In genomic region chr15:58448331-58448730, GRCh38 we compare ENCODE assay signal across 15 cellular contexts. TPM values are rescaled to one million over a fixed set of nuclear protein-coding genes. Genes with fewer than 3 reads are reported as not detected.
DNase-seq lines count a peak whose midpoint lies in the region; ATAC-seq, FAIRE-seq and TF ChIP-seq lines count a peak whose summit lies in the region.
"Had no signal": no experiment of that assay in that cellular context is flagged by ENCODE, and none has a peak within 500 bp of the region (broad histone marks: within the 10 kb centered on the region; RNA-seq: fewer than 3 reads in every experiment).

No MANE protein-coding gene starts in this region.

- no peaks in the 10 kb centered on the region for H3K9me3 Mint-ChIP-seq in dendritic cell treated with granulocyte-macrophage colony-stimulating factor and Interleukin-4, amounts not matched to agents 40 ng/mL and 50 ng/mL, for 4 days

- 0 out of 2 replicates have a peak, but pooled peaks cover 4% of the 10 kb centered on the region for H3K36me3 ChIP-seq in BLaER1
- H3K36me3 ChIP-seq in OCI-LY1 (ENCODE audit: insufficient read depth, low read length), result no peaks in the 10 kb centered on the region
- H3K36me3 ChIP-seq in small intestine (ENCODE audit: control insufficient read depth in 2 of 2, insufficient read depth in 2 of 2, low read length in 2 of 2), result no peaks in the 10 kb centered on the region

- H3K9me3 ChIP-seq in BLaER1 (0 out of 2 replicates have a peak, but pooled peaks cover 3% of the 10 kb centered on the region), OCI-LY1 (ENCODE audit: low read length) (no peaks in the 10 kb centered on the region), small intestine (ENCODE audit: control insufficient read depth, low read depth) (no peaks in the 10 kb centered on the region)

- no peak overlapping the region for H3K9ac ChIP-seq in BLaER1
- H3K9ac ChIP-seq in OCI-LY1 (ENCODE audit: low read length), result peak overlapping the region; percentile 30

- H4K20me1 ChIP-seq in BLaER1 (no peaks in the 10 kb centered on the region), OCI-LY1 (ENCODE audit: insufficient read depth, low read length) (no peaks in the 10 kb centered on the region)

- DNase-seq in small intestine (peak; percentile 82), NCI-H2081 treated with DMSO at 0.1 percent for 48 hours (lab: John Stamatoyannopoulos, UW) (no peak)
- no peak for DNase-seq in central memory CD4-positive, alpha-beta T cell
- DNase-seq: COR-L47, EL, H7, NCI-H1930, NCI-H2171 treated with DMSO at 0.1 percent for 48 hours, NCI-H446 treated with DMSO at 0.1 percent for 48 hours, NCI-H774, PC-3 had no signal

- peaks cover 45% of the 10 kb centered on the region for H3K4me1 Mint-ChIP-seq in dendritic cell treated with granulocyte-macrophage colony-stimulating factor and Interleukin-4, amounts not matched to agents 40 ng/mL and 50 ng/mL, for 4 days (ENCODE audit: low read depth)

- intact Hi-C loops in dendritic cell treated with granulocyte-macrophage colony-stimulating factor and Interleukin-4, amounts not matched to agents 40 ng/mL and 50 ng/mL, for 4 days (cut with micrococcal nuclease), result loop anchor here (5.0 kb wide), 1 partner anchor 74 kb away; no protein-coding TSS in a partner anchor

- H3K79me2 ChIP-seq in OCI-LY1 (ENCODE audit: insufficient read depth, low read length), result no peaks in the 10 kb centered on the region

- no peak for TF ChIP-seq CTCF in OCI-LY1 (IDR thresholded peaks at IDR 0.05; ENCODE audit: low read length)

- H3K36me3 Mint-ChIP-seq in dendritic cell treated with granulocyte-macrophage colony-stimulating factor and Interleukin-4, amounts not matched to agents 40 ng/mL and 50 ng/mL, for 4 days (ENCODE audit: low read depth), result no peaks in the 10 kb centered on the region

- H3K4me3 ChIP-seq in BLaER1, result no peak overlapping the region
- H3K4me3 ChIP-seq in OCI-LY1 (ENCODE audit: low read depth, low read length, poor library complexity, severe bottlenecking), result no peak overlapping the region
- H3K4me3 ChIP-seq in small intestine (ENCODE audit: low read depth in 1 of 2, low read length in 2 of 2), result no peak overlapping the region

- ATAC-seq in SK-N-SH treated with all-trans-retinoic acid at 6 μM for 48 hours, result no peak
- ATAC-seq: PC-3 had no signal

- no peak for FAIRE-seq in small intestine (lab: Jason Lieb, UNC)

- no peaks in the 10 kb centered on the region for H3K27me3 ChIP-seq in BLaER1
- H3K27me3 ChIP-seq in OCI-LY1 (ENCODE audit: insufficient read depth, low read length), result no peaks in the 10 kb centered on the region
- no peaks in the 10 kb centered on the region for H3K27me3 ChIP-seq in small intestine (ENCODE audit: control insufficient read depth in 2 of 2, insufficient read depth in 2 of 2, low read length in 2 of 2)

- H3K27ac Mint-ChIP-seq in dendritic cell treated with granulocyte-macrophage colony-stimulating factor and Interleukin-4, amounts not matched to agents 40 ng/mL and 50 ng/mL, for 4 days, result peak overlapping the region; percentile 85

- no peaks in the 10 kb centered on the region for H3F3A ChIP-seq in OCI-LY1 (ENCODE audit: insufficient read depth, low read length)

- H3K4me2 ChIP-seq in BLaER1 (0 out of 2 replicates have a peak overlapping the region, but pooled peaks have one; percentile 65), OCI-LY1 (ENCODE audit: low read length) (no peak overlapping the region; the same call in 1 of the 2 replicates)

- peak overlapping the region; percentile 37 for H3K4me3 Mint-ChIP-seq in dendritic cell treated with granulocyte-macrophage colony-stimulating factor and Interleukin-4, amounts not matched to agents 40 ng/mL and 50 ng/mL, for 4 days

- H3K4me1 ChIP-seq in BLaER1 (peaks cover 55% of the 10 kb centered on the region), OCI-LY1 (ENCODE audit: insufficient read depth, low read length, severe bottlenecking) (peaks cover 62% of the 10 kb centered on the region), small intestine (ENCODE audit: control insufficient read depth in 2 of 2, insufficient read depth in 1 of 2, low read depth in 1 of 2, low read length in 1 of 2) (peaks cover 0 to 12% of the 10 kb centered on the region in 2 donors)

- WGBS in small intestine, 3 donors, result 28 to 69% (median 56%) methylated on average over 5 of the region's 5 CpGs

- H3K27ac ChIP-seq in BLaER1 (peak overlapping the region; percentile 31), OCI-LY1 (ENCODE audit: low read depth, low read length, poor library complexity, severe bottlenecking) (peak overlapping the region; percentile 93), small intestine (ENCODE audit: low read depth in 1 of 2, low read length in 1 of 2) (peak overlapping the region; percentile 68 to 76)

- peaks cover 7% of the 10 kb centered on the region for H3K27me3 Mint-ChIP-seq in dendritic cell treated with granulocyte-macrophage colony-stimulating factor and Interleukin-4, amounts not matched to agents 40 ng/mL and 50 ng/mL, for 4 days

- H2AFZ ChIP-seq in OCI-LY1 (ENCODE audit: low read length), result no peak overlapping the region

- H3K9me2 ChIP-seq in OCI-LY1 (ENCODE audit: low read depth, low read length), result no peaks in the 10 kb centered on the region

TF ChIP-seq in SK-N-SH treated with all-trans-retinoic acid at 6 μM for 48 hours, 23 proteins besides CTCF, POLR2A, EP300 and RAD21:
- TF ChIP-seq CSRNP3 (CRISPR knock-in tag; IDR thresholded peaks at IDR 0.05), result no peak
- no peak for TF ChIP-seq OSR1 (CRISPR knock-in tag; IDR thresholded peaks at IDR 0.05)
- no peak for TF ChIP-seq TOX (CRISPR knock-in tag; IDR thresholded peaks at IDR 0.05; ENCODE audit: borderline replicate concordance)
- no peak for TF ChIP-seq SNAI2 (CRISPR knock-in tag; IDR thresholded peaks at IDR 0.05)
- TF ChIP-seq PATZ1 (CRISPR knock-in tag; IDR thresholded peaks at IDR 0.05; ENCODE audit: borderline replicate concordance), result no peak
- no peak for TF ChIP-seq GLIS3 (CRISPR knock-in tag; IDR thresholded peaks at IDR 0.05)
- TF ChIP-seq ZNF70 (CRISPR knock-in tag; IDR thresholded peaks at IDR 0.05), result no peak

RNA-seq across cellular contexts. Expression of gene LIPC, which starts 16.5 kb away (rescaled TPM):
- polyA plus RNA-seq in small intestine, result 1 to 10 TPM in 2 of 3 donors, under 1 TPM in 1; 0.98 to 2.0 (median 1.4) TPM

Comparison
In these comparisons a context has a peak if more than half of its experiments do, and no peak if none do; other contexts are left out.
1. H3K27ac ChIP-seq: peak in every context shown above with its lines; median percentile 93 in OCI-LY1; 72 in small intestine; 31 in BLaER1.